Comparison of ENCODE assay signal across 21 cellular contexts in genomic region chr3:109977903-109978302, GRCh38.
DNase-seq lines count a peak whose midpoint lies in the region; ATAC-seq and TF ChIP-seq lines count a peak whose summit lies in the region.
"Had no signal": no experiment of that assay in that cellular context is flagged by ENCODE, and none has a peak within 500 bp of the region (broad histone marks: within the 10 kb centered on the region; RNA-seq: fewer than 3 reads in every experiment).

No MANE protein-coding gene starts in this region.

- H3K9me3 ChIP-seq in H9 (ENCODE audit: control insufficient read depth, low read depth, low read length): no peaks in the 10 kb centered on the region
- H3K9me3 ChIP-seq: SJSA1 had no signal

- H3T11ph ChIP-seq in H9 (ENCODE audit: low read length): no peak overlapping the region

- H3K27me3 ChIP-seq in H9 (ENCODE audit: insufficient read depth, low read length): no peaks in the 10 kb centered on the region
- H3K27me3 ChIP-seq: BLaER1 treated with 17β-estradiol and CSF1 and Interleukin-3, amounts not matched to agents 10 nM and 100 nM; SJSA1 had no signal

- H3K36me3 Mint-ChIP-seq in H9 (ENCODE audit: insufficient read depth in 1 of 3, low read depth in 3 of 3) (peaks cover 0 to 9% (median 5%) of the 10 kb centered on the region in 3 experiments; a peak in 6 of 7 replicates), WTC11 (peaks cover 12% of the 10 kb centered on the region)
- H3K36me3 Mint-ChIP-seq: CD8-positive, alpha-beta T cell had no signal

- H4K20me1 ChIP-seq in H9 (ENCODE audit: control insufficient read depth, insufficient read depth, insufficient read length): no peaks in the 10 kb centered on the region
- H4K20me1 ChIP-seq: BLaER1 treated with 17β-estradiol and CSF1 and Interleukin-3, amounts not matched to agents 10 nM and 100 nM had no signal

- no peak overlapping the region for H2BK20ac ChIP-seq in H9 (ENCODE audit: low read depth, low read length, poor library complexity, severe bottlenecking)

- H2BK12ac ChIP-seq in H9 (ENCODE audit: insufficient read length, low read depth, low read length): no peak overlapping the region

- H3K23ac ChIP-seq in H9 (ENCODE audit: insufficient read length, low read depth, low read length): no peak overlapping the region

- POLR2A ChIA-PET in WTC11 (lab: Charles Lee): no interaction called here

- peak overlapping the region; percentile 64 for H2AFZ ChIP-seq in H9 (ENCODE audit: low read length)

- H3K27ac Mint-ChIP-seq in H9 (peak overlapping the region in 1 of 3 experiments; percentile 19; a peak in 2 of 7 replicates), WTC11 (peak overlapping the region; percentile 23; the same call in 1 of the 2 replicates)
- H3K27ac Mint-ChIP-seq: CD8-positive, alpha-beta T cell had no signal

- H2BK15ac ChIP-seq in H9 (ENCODE audit: low read depth, low read length): no peak overlapping the region

- H3K27me3 Mint-ChIP-seq in H9 (ENCODE audit: low read depth) (no peaks in the 10 kb centered on the region), WTC11 (ENCODE audit: low read depth) (no peaks in the 10 kb centered on the region)

- no peak overlapping the region for H4K5ac ChIP-seq in H9 (ENCODE audit: insufficient read length, low read depth, low read length)

- H3K56ac ChIP-seq in H9 (ENCODE audit: insufficient read length, low read depth, low read length): no peak overlapping the region

- no peak overlapping the region for H3K4me2 ChIP-seq in H9 (ENCODE audit: insufficient read depth, insufficient read length, low read length)
- H3K4me2 ChIP-seq: BLaER1 treated with 17β-estradiol and CSF1 and Interleukin-3, amounts not matched to agents 10 nM and 100 nM had no signal

- no peak overlapping the region for H4K8ac ChIP-seq in H9 (replicated peaks; ENCODE audit: insufficient read length, low read depth, low read length)

- CTCF ChIA-PET in WTC11 (lab: Charles Lee): no interaction called here

- H2BK120ac ChIP-seq in H9 (ENCODE audit: low read depth, low read length, poor library complexity, severe bottlenecking): no peak overlapping the region

- no peaks in the 10 kb centered on the region for H3K23me2 ChIP-seq in H9 (ENCODE audit: insufficient read length, low read depth, low read length, poor library complexity, severe bottlenecking)

- H3K9me3 Mint-ChIP-seq in H9: peaks cover 5 to 17% of the 10 kb centered on the region in 2 experiments
- H3K9me3 Mint-ChIP-seq in WTC11: peaks cover 13% of the 10 kb centered on the region

- H3K4ac ChIP-seq in H9 (ENCODE audit: low read depth, low read length): no peak overlapping the region

- H3K4me1 ChIP-seq in H9 (ENCODE audit: insufficient read depth, low read length): no peaks in the 10 kb centered on the region; the same call in 1 of the 2 replicates
- H3K4me1 ChIP-seq: BLaER1 treated with 17β-estradiol and CSF1 and Interleukin-3, amounts not matched to agents 10 nM and 100 nM; SJSA1 had no signal

- no peaks in the 10 kb centered on the region for H3K79me2 ChIP-seq in H9 (ENCODE audit: insufficient read depth, low read length)

- H2BK5ac ChIP-seq in H9 (ENCODE audit: insufficient read length, low read length): no peak overlapping the region

- no peak overlapping the region for H3K27ac ChIP-seq in H9 (ENCODE audit: insufficient read length, low read depth, low read length)
- H3K27ac ChIP-seq: BLaER1 treated with 17β-estradiol and CSF1 and Interleukin-3, amounts not matched to agents 10 nM and 100 nM; SJSA1 had no signal

- DNase-seq in H9 (peak; percentile 32), WTC11 (ENCODE audit: low spot score) (no peak), iPS-NIHi7 (ENCODE audit: extremely low spot score) (peak; percentile 7), retina (peak; percentile 1), SIG-M5 (lab: John Stamatoyannopoulos, UW) (no peak), NCI-H2227 (lab: John Stamatoyannopoulos, UW; ENCODE audit: unreplicated experiment) (no peak), GM20000 (ENCODE audit: low spot score) (no peak)
- DNase-seq: ACHN; CD8-positive, alpha-beta T cell; DMS153; GF-D8; HCEC 1CT; Karpas-422; MV-4-11; NCI-H1105 treated with DMSO at 0.1 percent for 48 hours; NCI-H2029 treated with DMSO at 0.1 percent for 48 hours; NCI-H524 treated with DMSO at 0.1 percent for 48 hours; NCI-H82 had no signal

- H3K4me3 Mint-ChIP-seq in H9: no peak overlapping the region
- no peak overlapping the region for H3K4me3 Mint-ChIP-seq in WTC11
- H3K4me3 Mint-ChIP-seq: CD8-positive, alpha-beta T cell had no signal

- H3K4me1 Mint-ChIP-seq in H9: peaks cover 2 to 3% of the 10 kb centered on the region in 2 experiments; a peak in 3 of 4 replicates
- peaks cover 11% of the 10 kb centered on the region for H3K4me1 Mint-ChIP-seq in WTC11

- no peak overlapping the region for H3K18ac ChIP-seq in H9 (ENCODE audit: insufficient read length, low read depth, low read length)

- peak; percentile 78 for ATAC-seq in WTC11
- ATAC-seq: CD8-positive, alpha-beta T cell; Panc1 had no signal

- H4K91ac ChIP-seq in H9 (ENCODE audit: insufficient read length, low read depth, low read length): no peak overlapping the region

- no peak overlapping the region for H3K9ac ChIP-seq in H9 (ENCODE audit: extremely low read depth, insufficient read length, low read length)
- H3K9ac ChIP-seq: BLaER1 treated with 17β-estradiol and CSF1 and Interleukin-3, amounts not matched to agents 10 nM and 100 nM had no signal

- TF ChIP-seq CTCF in H9 (conservative IDR thresholded peaks at IDR 0.05) (no peak), WTC11 (IDR thresholded peaks at IDR 0.05) (no peak), GM20000 (IDR thresholded peaks at IDR 0.05; ENCODE audit: extremely low read depth, missing control alignments) (no peak)

- H3K14ac ChIP-seq in H9 (ENCODE audit: insufficient read depth, low read length): no peak overlapping the region

- no peak overlapping the region for H2AK5ac ChIP-seq in H9 (ENCODE audit: insufficient read length, low read length)

- H3K79me1 ChIP-seq in H9 (ENCODE audit: insufficient read depth, low read depth, low read length, poor library complexity, severe bottlenecking): no peaks in the 10 kb centered on the region

- WGBS in H9 (ENCODE audit: extremely low coverage, insufficient read length, low lambda C conversion rate): no CpG with 5 or more reads among the region's 4 CpGs

TF ChIP-seq in WTC11, 78 proteins besides CTCF, POLR2A, EP300 and RAD21 (continues in another document):
- TF ChIP-seq ZNF219 (CRISPR knock-in tag; IDR thresholded peaks at IDR 0.05; ENCODE audit: borderline replicate concordance) (no peak), ATF1 (CRISPR knock-in tag; IDR thresholded peaks at IDR 0.05) (no peak), FOXP1 (CRISPR knock-in tag; IDR thresholded peaks at IDR 0.05; ENCODE audit: borderline replicate concordance) (no peak), AFF4 (CRISPR knock-in tag; IDR thresholded peaks at IDR 0.05; ENCODE audit: borderline replicate concordance) (no peak), ZNF281 (CRISPR knock-in tag; IDR thresholded peaks at IDR 0.05) (no peak)

Comparison
In these comparisons a context has a peak if more than half of its experiments do, and no peak if none do; other contexts are left out.
1. DNase-seq: peak in H9 (single experiment), iPS-NIHi7 (single experiment) and retina (single experiment); none in WTC11 (single experiment), SIG-M5 (single experiment), NCI-H2227 (single experiment) and GM20000 (single experiment).